In genomic region chr2:119517433-119517832, GRCh38 we compare ENCODE assay signal across 9 cellular contexts. TPM values are rescaled to one million over a fixed set of nuclear protein-coding genes. Genes with fewer than 3 reads are reported as not detected.
DNase-seq lines count a peak whose midpoint lies in the region; ATAC-seq, FAIRE-seq and TF ChIP-seq lines count a peak whose summit lies in the region.
"Had no signal": no experiment of that assay in that cellular context is flagged by ENCODE, and none has a peak within 500 bp of the region (broad histone marks: within the 10 kb centered on the region; RNA-seq: fewer than 3 reads in every experiment).

No MANE protein-coding gene starts in this region.

- ATAC-seq in HG03159 (IDR thresholded peaks at IDR 0.05; ENCODE audit: unreplicated experiment) (peak; percentile 96), left cardiac atrium (peak in 1 of 2 donors; percentile 76)
- ATAC-seq in activated T-cell treated with anti-CD3 and anti-CD28 coated beads, Interleukin-2, amount 50 U/mL, for 72 hours (replicated peaks in 1 of 2) = peak; percentile 51 to 58

- intact Hi-C loops in Calu3 (cut with micrococcal nuclease; ENCODE audit: unreplicated experiment) = loop anchor here (1.0 to 10.0 kb wide), 2 partner anchors 67 to 143 kb away; no protein-coding TSS in a partner anchor
- intact Hi-C loops in left cardiac atrium (cut with DNase I) = loop anchor here in 1 of 2 donors (2.0 kb wide), 1 partner anchor 143 kb away; no protein-coding TSS in a partner anchor

- CTCF ChIA-PET in Calu3 (lab: Charles Lee) = interaction anchor here (0.9 to 1.0 kb wide), 2 partner anchors 124 to 161 kb away, joined by 3 read pairs; partner anchors contain the start of gene TMEM177

- peaks cover 13% of the 10 kb centered on the region for H3K27me3 Mint-ChIP-seq in Calu3 (ENCODE audit: unreplicated experiment)
- peaks cover 40% of the 10 kb centered on the region for H3K27me3 Mint-ChIP-seq in activated T-cell treated with anti-CD3 and anti-CD28 coated beads, Interleukin-2, amount 50 U/mL, for 72 hours (ENCODE audit: low read depth)

- no peaks in the 10 kb centered on the region for H3K4me1 Mint-ChIP-seq in Calu3 (ENCODE audit: low read depth, unreplicated experiment)
- no peaks in the 10 kb centered on the region for H3K4me1 Mint-ChIP-seq in activated T-cell treated with anti-CD3 and anti-CD28 coated beads, Interleukin-2, amount 50 U/mL, for 72 hours (ENCODE audit: low read depth)

- peak; percentile 83 for FAIRE-seq in GM19239 (lab: Jason Lieb, UNC)

- no TSS peak for BruUV-seq in Calu3 (replicated peaks; lab: Mats Ljungman, UMichigan)

- DNase-seq in Calu3 (peak; percentile 75), GM19239 (ENCODE audit: insufficient read length, low spot score) (peak; percentile 71), NCI-H82 treated with DMSO at 0.1 percent for 48 hours (lab: John Stamatoyannopoulos, UW; ENCODE audit: unreplicated experiment) (peak; percentile 20), left cardiac atrium (peak; percentile 56), DMS79 treated with DMSO at 0.1 percent for 48 hours (lab: John Stamatoyannopoulos, UW) (no peak)
- peak; percentile 44 to 56 for DNase-seq in activated T-cell treated with anti-CD3 and anti-CD28 coated beads, Interleukin-2, amount 50 U/mL, for 72 hours
- DNase-seq in stimulated activated CD4-positive, alpha-beta T cell treated with anti-CD3 and anti-CD28 coated beads, Interleukin-15, amount 100 ng/mL, for 48 hours (ENCODE audit: low read depth in 2 of 2) = peak; percentile 7 to 28

- peak; percentile 80 for TF ChIP-seq CTCF in Calu3 (IDR thresholded peaks at IDR 0.05; ENCODE audit: unreplicated experiment)

- no peak overlapping the region for H3K27ac Mint-ChIP-seq in Calu3 (ENCODE audit: unreplicated experiment)
- no peak overlapping the region for H3K27ac Mint-ChIP-seq in activated T-cell treated with anti-CD3 and anti-CD28 coated beads, Interleukin-2, amount 50 U/mL, for 72 hours

- H3K4me3 Mint-ChIP-seq in Calu3 (ENCODE audit: low read depth, unreplicated experiment) = no peak overlapping the region
- no peak overlapping the region for H3K4me3 Mint-ChIP-seq in activated T-cell treated with anti-CD3 and anti-CD28 coated beads, Interleukin-2, amount 50 U/mL, for 72 hours

- no peaks in the 10 kb centered on the region for H3K9me3 Mint-ChIP-seq in Calu3 (ENCODE audit: low read depth, unreplicated experiment)
- no peaks in the 10 kb centered on the region for H3K9me3 Mint-ChIP-seq in activated T-cell treated with anti-CD3 and anti-CD28 coated beads, Interleukin-2, amount 50 U/mL, for 72 hours

- no peaks in the 10 kb centered on the region for H3K36me3 Mint-ChIP-seq in Calu3 (ENCODE audit: insufficient read depth, unreplicated experiment)
- no peaks in the 10 kb centered on the region for H3K36me3 Mint-ChIP-seq in activated T-cell treated with anti-CD3 and anti-CD28 coated beads, Interleukin-2, amount 50 U/mL, for 72 hours (ENCODE audit: insufficient read depth in 2 of 2)

RNA-seq across cellular contexts. Expression of gene SCTR, which starts 6.8 kb away (rescaled TPM):
- total RNA-seq in Calu3 (2022) = 0.56 and 0.85 TPM in 2 replicates
- not detected for total RNA-seq in activated T-cell treated with anti-CD3 and anti-CD28 coated beads, Interleukin-2, amount 50 U/mL, for 72 hours
- under 1 TPM in 1 of 2 donors, not detected in 1; 0.32 TPM for total RNA-seq in left cardiac atrium
- total RNA-seq: skeletal muscle tissue had no signal

RNA-seq across cellular contexts. Expression of gene CFAP221, which starts 26.8 kb away (rescaled TPM):
- 9.5 and 10.0 TPM in 2 replicates for total RNA-seq in Calu3 (2022)
- not detected for total RNA-seq in activated T-cell treated with anti-CD3 and anti-CD28 coated beads, Interleukin-2, amount 50 U/mL, for 72 hours
- under 1 TPM; 0.91 to 0.97 TPM for total RNA-seq in left cardiac atrium
